In the genomic region with DNA sequence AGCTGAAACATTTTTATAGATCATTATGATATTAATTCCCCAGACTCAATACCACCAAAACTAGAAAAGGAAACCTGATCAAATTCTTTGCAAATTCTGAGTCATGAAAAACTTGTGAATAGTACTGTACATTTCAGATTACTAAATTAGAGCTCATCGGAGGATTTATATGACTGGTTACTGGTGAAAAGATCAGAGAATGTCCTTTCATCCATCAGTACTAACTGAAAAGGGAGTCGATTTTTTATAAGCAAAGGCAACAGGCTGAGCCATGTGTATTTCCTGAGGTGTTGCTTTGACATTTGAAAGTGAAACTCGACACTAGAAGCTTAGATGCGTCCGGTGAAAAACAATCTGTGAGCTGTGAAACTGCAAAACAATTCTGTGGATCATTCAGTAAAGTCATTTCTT, we compare ENCODE assay signal across 8 cellular contexts.
DNase-seq lines count a peak whose midpoint lies in the region; ATAC-seq, FAIRE-seq and TF ChIP-seq lines count a peak whose summit lies in the region.

No MANE protein-coding gene starts in this region.

- TF ChIP-seq POLR2A in GM12892 (IDR thresholded peaks at IDR 0.05; ENCODE audit: low read depth, low read length) (no peak), prostate gland (IDR thresholded peaks at IDR 0.05) (no peak)

- no peaks in the 10 kb centered on the region for H3K27me3 ChIP-seq in prostate gland (replicated peaks; ENCODE audit: insufficient read depth)

- no peak overlapping the region for H3K27ac ChIP-seq in prostate gland
- no peak overlapping the region for H3K27ac ChIP-seq in caudate nucleus (ENCODE audit: low read depth, low read length)

- H3K4me3 ChIP-seq in fibroblast of villous mesenchyme (ENCODE audit: low read depth, low read length), result no peak overlapping the region
- no peak overlapping the region for H3K4me3 ChIP-seq in prostate gland

- no peaks in the 10 kb centered on the region for H3K36me3 ChIP-seq in prostate gland

- 5% methylated on average over 5 of the region's 5 CpGs for WGBS in prostate gland

- DNase-seq in GM12892 (ENCODE audit: insufficient read length) (no peak), NAMALWA (ENCODE audit: low spot score) (peak; percentile 58), fibroblast of villous mesenchyme (ENCODE audit: low read depth) (peak; percentile 70), superior temporal gyrus (ENCODE audit: extremely low spot score) (no peak), prostate gland (ENCODE audit: low spot score) (no peak), caudate nucleus (lab: John Stamatoyannopoulos, UW) (no peak), cerebellar cortex (ENCODE audit: low spot score) (no peak)

- no peaks in the 10 kb centered on the region for H3K9me3 ChIP-seq in prostate gland

- no peak for TF ChIP-seq CTCF in fibroblast of villous mesenchyme (IDR thresholded peaks at IDR 0.05; ENCODE audit: insufficient read depth, low read depth, low read length)
- no peak for TF ChIP-seq CTCF in prostate gland (IDR thresholded peaks at IDR 0.05)

- intact Hi-C loops in prostate gland (cut with DNase I), result no loop called here

- no peaks in the 10 kb centered on the region for H3K4me1 ChIP-seq in prostate gland (replicated peaks)

- FAIRE-seq in GM12892 (lab: Jason Lieb, UNC), result peak; percentile 58

- peak; percentile 82 for ATAC-seq in GM21390 (IDR thresholded peaks at IDR 0.05; ENCODE audit: unreplicated experiment)

Comparison
In these comparisons a context has a peak if more than half of its experiments do, and no peak if none do; other contexts are left out.
1. DNase-seq: peak in NAMALWA (single experiment) and fibroblast of villous mesenchyme (single experiment); none in GM12892 (single experiment), superior temporal gyrus (single experiment), prostate gland (single experiment), caudate nucleus (0 of 61) and cerebellar cortex (single experiment).